35 cellular contexts compared by ENCODE assay signal in the genomic region with DNA sequence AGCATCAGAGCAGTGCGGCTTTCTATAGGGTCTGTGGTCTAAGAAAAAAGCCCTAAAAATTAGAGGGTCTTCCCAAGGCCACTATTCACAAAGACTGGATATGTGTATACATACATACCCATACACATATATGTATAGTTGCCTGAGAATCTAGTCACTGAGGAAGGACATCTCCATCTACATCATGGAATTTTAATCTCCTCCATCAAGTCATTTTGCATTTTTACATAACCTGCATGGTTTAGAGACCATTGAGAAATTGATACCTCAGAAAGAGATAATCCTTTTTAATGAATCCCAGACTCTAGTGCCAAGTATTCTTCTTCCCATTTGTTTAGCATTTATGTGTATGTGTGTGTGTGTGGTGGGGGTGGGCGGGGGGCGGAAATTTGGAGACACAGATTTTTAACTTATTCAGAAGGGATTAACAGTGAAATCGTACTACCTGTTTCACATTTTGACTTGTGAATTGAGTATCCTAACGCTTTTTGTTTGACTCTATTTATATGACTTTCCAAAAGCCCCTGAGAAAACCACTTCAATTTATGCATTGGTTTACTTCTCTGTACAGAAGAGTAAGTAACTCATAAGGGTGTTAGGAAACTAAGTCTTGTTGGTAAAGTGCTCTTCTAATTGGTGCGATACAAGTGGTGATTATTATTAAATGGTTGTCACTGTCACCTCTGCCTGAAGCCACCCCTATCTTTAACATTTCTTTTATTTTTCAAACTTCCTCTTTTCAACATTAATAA.
"Had no signal": no experiment of that assay in that cellular context is flagged by ENCODE, and none has a peak within 500 bp of the region (broad histone marks: within the 10 kb centered on the region; RNA-seq: fewer than 3 reads in every experiment).

No MANE protein-coding gene starts in this region.

- H3K4me3 Mint-ChIP-seq: activated CD4-positive, alpha-beta memory T cell treated with anti-CD3 and anti-CD28 coated beads, Interleukin-2, amount 10 ng/mL, durations not matched to agents 7 days and 5 days; activated CD4-positive, alpha-beta T cell treated with anti-CD3 and anti-CD28 coated beads, Interleukin-2, amount 10 ng/mL, durations not matched to agents 7 days and 5 days; activated naive CD4-positive, alpha-beta T cell treated with anti-CD3 and anti-CD28 coated beads, Interleukin-2, amount 10 ng/mL, durations not matched to agents 7 days and 5 days; activated naive CD8-positive, alpha-beta T cell treated with anti-CD3 and anti-CD28 coated beads, Interleukin-2, amount 10 ng/mL, durations not matched to agents 7 days and 5 days; activated T-cell treated with anti-CD3 and anti-CD28 coated beads, Interleukin-2, amount 50 U/mL, for 24 hours; activated T-cell treated with anti-CD3 and anti-CD28 coated beads, Interleukin-2, amount 50 U/mL, for 72 hours; dendritic cell treated with granulocyte-macrophage colony-stimulating factor and Interleukin-4, amounts not matched to agents 40 ng/mL and 50 ng/mL, for 4 days; T-helper 17 cell; T-helper 2 cell treated with Interferon-gamma antibody and Interleukin-4, amounts not matched to agents 5 μg/mL and 100 μg/mL, for 36 hours; WTC11 had no signal

- H3K9me3 Mint-ChIP-seq: activated CD4-positive, alpha-beta memory T cell treated with anti-CD3 and anti-CD28 coated beads, Interleukin-2, amount 10 ng/mL, durations not matched to agents 7 days and 5 days; activated naive CD4-positive, alpha-beta T cell treated with anti-CD3 and anti-CD28 coated beads, Interleukin-2, amount 10 ng/mL, durations not matched to agents 7 days and 5 days; activated naive CD4-positive, alpha-beta T cell treated with anti-CD3 and anti-CD28 coated beads, Interleukin-2, amount 50 U/mL, for 72 hours; activated T-cell treated with anti-CD3 and anti-CD28 coated beads, Interleukin-2, amount 50 U/mL, for 24 hours; activated T-cell treated with anti-CD3 and anti-CD28 coated beads, Interleukin-2, amount 50 U/mL, for 72 hours; dendritic cell treated with granulocyte-macrophage colony-stimulating factor and Interleukin-4, amounts not matched to agents 40 ng/mL and 50 ng/mL, for 4 days had no signal

- H3K36me3 Mint-ChIP-seq: activated naive CD4-positive, alpha-beta T cell treated with anti-CD3 and anti-CD28 coated beads, Interleukin-2, amount 10 ng/mL, durations not matched to agents 7 days and 5 days; activated naive CD4-positive, alpha-beta T cell treated with anti-CD3 and anti-CD28 coated beads, Interleukin-2, amount 50 U/mL, for 72 hours; activated naive CD8-positive, alpha-beta T cell treated with anti-CD3 and anti-CD28 coated beads, Interleukin-2, amount 10 ng/mL, durations not matched to agents 7 days and 5 days; WTC11 had no signal

- H3K4me3 ChIP-seq: ascending aorta, colonic mucosa, esophagus muscularis mucosa, gastrocnemius medialis, heart right ventricle had no signal

- H3K27me3 Mint-ChIP-seq: activated CD4-positive, alpha-beta memory T cell treated with anti-CD3 and anti-CD28 coated beads, Interleukin-2, amount 10 ng/mL, durations not matched to agents 7 days and 5 days; activated CD4-positive, alpha-beta T cell treated with anti-CD3 and anti-CD28 coated beads, Interleukin-2, amount 10 ng/mL, durations not matched to agents 7 days and 5 days; activated naive CD4-positive, alpha-beta T cell treated with anti-CD3 and anti-CD28 coated beads, Interleukin-2, amount 10 ng/mL, durations not matched to agents 7 days and 5 days; activated naive CD8-positive, alpha-beta T cell treated with anti-CD3 and anti-CD28 coated beads, Interleukin-2, amount 10 ng/mL, durations not matched to agents 7 days and 5 days; dendritic cell treated with granulocyte-macrophage colony-stimulating factor and Interleukin-4, amounts not matched to agents 40 ng/mL and 50 ng/mL, for 4 days had no signal

- ATAC-seq: activated naive CD4-positive, alpha-beta T cell treated with anti-CD3 and anti-CD28 coated beads, Interleukin-2, amount 50 U/mL, for 72 hours; activated T-cell treated with anti-CD3 and anti-CD28 coated beads, Interleukin-2, amount 50 U/mL, for 72 hours; foreskin keratinocyte; gastrocnemius medialis; heart right ventricle; T-helper 17 cell; WTC11 had no signal

- H3K4me1 Mint-ChIP-seq: activated CD4-positive, alpha-beta memory T cell treated with anti-CD3 and anti-CD28 coated beads, Interleukin-2, amount 10 ng/mL, durations not matched to agents 7 days and 5 days; activated CD4-positive, alpha-beta T cell treated with anti-CD3 and anti-CD28 coated beads, Interleukin-2, amount 10 ng/mL, durations not matched to agents 7 days and 5 days; activated naive CD4-positive, alpha-beta T cell treated with anti-CD3 and anti-CD28 coated beads, Interleukin-2, amount 10 ng/mL, durations not matched to agents 7 days and 5 days; activated naive CD8-positive, alpha-beta T cell treated with anti-CD3 and anti-CD28 coated beads, Interleukin-2, amount 10 ng/mL, durations not matched to agents 7 days and 5 days; T-helper 17 cell; WTC11 had no signal

- H3K36me3 ChIP-seq: ascending aorta, brain microvascular endothelial cell, colonic mucosa, gastrocnemius medialis had no signal

- H3K4me1 ChIP-seq: ascending aorta, colonic mucosa, foreskin keratinocyte, gastrocnemius medialis had no signal

- H3K27me3 ChIP-seq: ascending aorta, brain microvascular endothelial cell, colonic mucosa, esophagus muscularis mucosa, foreskin keratinocyte, gastrocnemius medialis, heart right ventricle had no signal

- H3K27ac Mint-ChIP-seq: activated CD4-positive, alpha-beta memory T cell treated with anti-CD3 and anti-CD28 coated beads, Interleukin-2, amount 10 ng/mL, durations not matched to agents 7 days and 5 days; activated CD4-positive, alpha-beta T cell treated with anti-CD3 and anti-CD28 coated beads, Interleukin-2, amount 10 ng/mL, durations not matched to agents 7 days and 5 days; activated naive CD4-positive, alpha-beta T cell treated with anti-CD3 and anti-CD28 coated beads, Interleukin-2, amount 10 ng/mL, durations not matched to agents 7 days and 5 days; activated naive CD4-positive, alpha-beta T cell treated with anti-CD3 and anti-CD28 coated beads, Interleukin-2, amount 50 U/mL, for 72 hours; activated naive CD8-positive, alpha-beta T cell treated with anti-CD3 and anti-CD28 coated beads, Interleukin-2, amount 10 ng/mL, durations not matched to agents 7 days and 5 days; activated T-cell treated with anti-CD3 and anti-CD28 coated beads, Interleukin-2, amount 50 U/mL, for 24 hours; activated T-cell treated with anti-CD3 and anti-CD28 coated beads, Interleukin-2, amount 50 U/mL, for 72 hours; dendritic cell treated with granulocyte-macrophage colony-stimulating factor and Interleukin-4, amounts not matched to agents 40 ng/mL and 50 ng/mL, for 4 days; T-helper 17 cell; T-helper 2 cell treated with Interferon-gamma antibody and Interleukin-4, amounts not matched to agents 5 μg/mL and 100 μg/mL, for 36 hours; WTC11 had no signal

- H3K27ac ChIP-seq: ascending aorta, brain microvascular endothelial cell, colonic mucosa, dorsolateral prefrontal cortex, esophagus muscularis mucosa, foreskin keratinocyte, gastrocnemius medialis, heart right ventricle, VCaP had no signal

- DNase-seq: activated CD4-positive, alpha-beta memory T cell treated with anti-CD3 and anti-CD28 coated beads, Interleukin-2, amount 10 ng/mL, durations not matched to agents 7 days and 5 days; activated CD4-positive, alpha-beta T cell treated with anti-CD3 and anti-CD28 coated beads for 1 hour; activated CD4-positive, alpha-beta T cell treated with anti-CD3 and anti-CD28 coated beads for 4 hours; activated CD4-positive, alpha-beta T cell treated with anti-CD3 and anti-CD28 coated beads, Interleukin-2, amount 10 ng/mL, durations not matched to agents 7 days and 5 days; activated CD4-positive, alpha-beta T cell treated with anti-CD3 and anti-CD28 coated beads, Interleukin-2, amount 50 U/mL, for 4 hours; activated CD8-positive, alpha-beta memory T cell treated with anti-CD3 and anti-CD28 coated beads, Interleukin-2, amount 50 U/mL, for 48 hours; activated gamma-delta T cell; activated naive CD4-positive, alpha-beta T cell; activated naive CD4-positive, alpha-beta T cell treated with anti-CD3 and anti-CD28 coated beads, Interleukin-2, amount 10 ng/mL, durations not matched to agents 7 days and 5 days; activated naive CD8-positive, alpha-beta T cell treated with anti-CD3 and anti-CD28 coated beads, Interleukin-2, amount 10 ng/mL, durations not matched to agents 7 days and 5 days; activated T-cell treated with anti-CD3 and anti-CD28 coated beads for 4 hours; activated T-cell treated with anti-CD3 and anti-CD28 coated beads, Interleukin-2, amount 50 U/mL, for 24 hours; activated T-cell treated with anti-CD3 and anti-CD28 coated beads, Interleukin-2, amount 50 U/mL, for 72 hours; brain microvascular endothelial cell; central memory CD4-positive, alpha-beta T cell; cerebellar nuclear complex; colonic mucosa; dorsolateral prefrontal cortex; effector memory CD4-positive, alpha-beta T cell; erythroblast; foreskin keratinocyte; gastrocnemius medialis; glutamatergic neuron; heart right ventricle; T-helper 1 cell; T-helper 17 cell; T1000 had no signal

- H3K9me3 ChIP-seq: ascending aorta, colonic mucosa, esophagus muscularis mucosa, gastrocnemius medialis had no signal

- FAIRE-seq: bronchial epithelial cell had no signal
